Comparison of ENCODE assay signal across 17 cellular contexts in genomic region chr4:168666531-168666930, GRCh38.
DNase-seq lines count a peak whose midpoint lies in the region; ATAC-seq and TF ChIP-seq lines count a peak whose summit lies in the region.
"Had no signal": no experiment of that assay in that cellular context is flagged by ENCODE, and none has a peak within 500 bp of the region (broad histone marks: within the 10 kb centered on the region; RNA-seq: fewer than 3 reads in every experiment).

No MANE protein-coding gene starts in this region.

- H3K79me2 ChIP-seq in hepatocyte = peaks cover 16% of the 10 kb centered on the region

- CTCF ChIA-PET in MCF 10A (lab: Yijun Ruan, JAX) = interaction anchor here (0.9 to 2.0 kb wide), 5 partner anchors 10 to 83 kb away, joined by 3 to 6 read pairs (median 4); no protein-coding TSS in a partner anchor

- H3K4me3 Mint-ChIP-seq in MCF 10A (ENCODE audit: unreplicated experiment) = no peak overlapping the region
- H3K4me3 Mint-ChIP-seq: activated CD8-positive, alpha-beta memory T cell treated with anti-CD3 and anti-CD28 coated beads, Interleukin-2, amount 10 ng/mL, durations not matched to agents 7 days and 5 days had no signal

- no peak overlapping the region for H3K4me3 ChIP-seq in breast epithelium
- no peak overlapping the region for H3K4me3 ChIP-seq in hepatocyte
- H3K4me3 ChIP-seq in vagina = no peak overlapping the region
- H3K4me3 ChIP-seq: HAP-1, lower lobe of right lung, spleen, stomach had no signal

- WGBS in hepatocyte (ENCODE audit: low lambda C conversion rate, missing lambda C conversion rate) = 46% methylated on average over 2 of the region's 2 CpGs

- no peaks in the 10 kb centered on the region for H3K36me3 ChIP-seq in breast epithelium
- H3K36me3 ChIP-seq in hepatocyte (replicated peaks; ENCODE audit: insufficient read depth, low read depth) = no peaks in the 10 kb centered on the region
- H3K36me3 ChIP-seq in vagina = no peaks in the 10 kb centered on the region
- H3K36me3 ChIP-seq: HAP-1, lower lobe of right lung, spleen, stomach had no signal

- H3K4me2 ChIP-seq in hepatocyte = peak overlapping the region; percentile 37

- intact Hi-C loops in MCF 10A (cut with micrococcal nuclease) (no loop called here), breast epithelium (cut with DNase I; ENCODE audit: low total_unique reads) (no loop called here), vagina (cut with DNase I) (no loop called here)

- H3K27ac ChIP-seq in breast epithelium = no peak overlapping the region
- no peak overlapping the region for H3K27ac ChIP-seq in hepatocyte
- peak overlapping the region; percentile 54 for H3K27ac ChIP-seq in vagina
- H3K27ac ChIP-seq: 22Rv1, lower lobe of right lung, spleen, stomach, VCaP had no signal

- H3K4me1 ChIP-seq in breast epithelium = no peaks in the 10 kb centered on the region
- H3K4me1 ChIP-seq in hepatocyte (ENCODE audit: insufficient read depth) = peaks cover 11% of the 10 kb centered on the region
- peaks cover 20% of the 10 kb centered on the region for H3K4me1 ChIP-seq in vagina
- H3K4me1 ChIP-seq: HAP-1, lower lobe of right lung, spleen had no signal

- DNase-seq in MCF 10A (ENCODE audit: unreplicated experiment) (peak; percentile 8), breast epithelium (ENCODE audit: low spot score in 2 of 2) (no peak), amniotic epithelial cell (ENCODE audit: low read depth) (peak; percentile 82), hepatocyte (ENCODE audit: low spot score) (no peak), vagina (ENCODE audit: extremely low spot score in 2 of 2) (no peak), SHP77 treated with DMSO at 0.1 percent for 48 hours (lab: John Stamatoyannopoulos, UW) (no peak)
- no peak for DNase-seq in activated effector memory CD4-positive, alpha-beta T cell treated with anti-CD3 and anti-CD28 coated beads, Interleukin-2, amount 50 U/mL, for 16 hours
- DNase-seq: activated CD8-positive, alpha-beta memory T cell treated with anti-CD3 and anti-CD28 coated beads, Interleukin-2, amount 10 ng/mL, durations not matched to agents 7 days and 5 days; activated naive CD4-positive, alpha-beta T cell treated with Interleukin-2 at 50 U/mL for 16 hours; Calu3; lower lobe of right lung; spleen; stomach had no signal

- BruUV-seq in MCF 10A (replicated peaks; lab: Mats Ljungman, UMichigan) = no TSS peak

- H3K27ac Mint-ChIP-seq in MCF 10A (ENCODE audit: low read depth, unreplicated experiment) = peak overlapping the region; percentile 63
- H3K27ac Mint-ChIP-seq: activated CD8-positive, alpha-beta memory T cell treated with anti-CD3 and anti-CD28 coated beads, Interleukin-2, amount 10 ng/mL, durations not matched to agents 7 days and 5 days had no signal

- H4K20me1 ChIP-seq in hepatocyte (ENCODE audit: insufficient read depth, poor library complexity, severe bottlenecking) = no peaks in the 10 kb centered on the region

- POLR2A ChIA-PET in MCF 10A (lab: Yijun Ruan, JAX) = interaction anchor here (0.7 to 1.3 kb wide), 4 partner anchors 9 to 165 kb away, joined by 3 to 4 read pairs (median 3); no protein-coding TSS in a partner anchor

- H3K4me1 Mint-ChIP-seq in MCF 10A (ENCODE audit: insufficient read depth, unreplicated experiment) = peaks cover 29% of the 10 kb centered on the region
- H3K4me1 Mint-ChIP-seq: activated CD8-positive, alpha-beta memory T cell treated with anti-CD3 and anti-CD28 coated beads, Interleukin-2, amount 10 ng/mL, durations not matched to agents 7 days and 5 days had no signal

- ATAC-seq in HG03159 (IDR thresholded peaks at IDR 0.05; ENCODE audit: unreplicated experiment) = no peak
- ATAC-seq: activated CD8-positive, alpha-beta memory T cell treated with anti-CD3 and anti-CD28 coated beads, Interleukin-2, amount 10 ng/mL, durations not matched to agents 7 days and 5 days; lower lobe of right lung had no signal

- H3K27me3 Mint-ChIP-seq in MCF 10A (ENCODE audit: insufficient read depth, unreplicated experiment) = no peaks in the 10 kb centered on the region

- no peak for TF ChIP-seq CTCF in MCF 10A (IDR thresholded peaks at IDR 0.05; ENCODE audit: unreplicated experiment)
- TF ChIP-seq CTCF in breast epithelium (IDR thresholded peaks at IDR 0.05) = no peak
- TF ChIP-seq CTCF in hepatocyte (IDR thresholded peaks at IDR 0.05; ENCODE audit: poor library complexity) = no peak
- TF ChIP-seq CTCF in vagina (IDR thresholded peaks at IDR 0.05) = no peak

- no peaks in the 10 kb centered on the region for H3K9me2 ChIP-seq in hepatocyte (replicated peaks; ENCODE audit: insufficient read depth)

- no peak for TF ChIP-seq POLR2A in breast epithelium (IDR thresholded peaks at IDR 0.05)
- no peak for TF ChIP-seq POLR2A in vagina (IDR thresholded peaks at IDR 0.05)

- no peak overlapping the region for H2AFZ ChIP-seq in hepatocyte

- H3K9me3 Mint-ChIP-seq in MCF 10A (ENCODE audit: unreplicated experiment) = no peaks in the 10 kb centered on the region

- H3K36me3 Mint-ChIP-seq in MCF 10A (ENCODE audit: insufficient read depth, unreplicated experiment) = peaks cover 11% of the 10 kb centered on the region
- H3K36me3 Mint-ChIP-seq: activated CD8-positive, alpha-beta memory T cell treated with anti-CD3 and anti-CD28 coated beads, Interleukin-2, amount 10 ng/mL, durations not matched to agents 7 days and 5 days had no signal

- H3K9me3 ChIP-seq in breast epithelium (no peaks in the 10 kb centered on the region), hepatocyte (ENCODE audit: low read depth) (no peaks in the 10 kb centered on the region), vagina (no peaks in the 10 kb centered on the region)
- H3K9me3 ChIP-seq: HAP-1, lower lobe of right lung, spleen, stomach had no signal

- H3K27me3 ChIP-seq in breast epithelium = no peaks in the 10 kb centered on the region
- no peaks in the 10 kb centered on the region for H3K27me3 ChIP-seq in hepatocyte
- H3K27me3 ChIP-seq in vagina = no peaks in the 10 kb centered on the region
- H3K27me3 ChIP-seq: spleen, stomach had no signal

Comparison
In these comparisons a context has a peak if more than half of its experiments do, and no peak if none do; other contexts are left out.
1. DNase-seq: peak in MCF 10A (single experiment) and amniotic epithelial cell (single experiment); none in breast epithelium (0 of 2), hepatocyte (single experiment), vagina (0 of 2), SHP77 treated with DMSO at 0.1 percent for 48 hours (single experiment) and activated effector memory CD4-positive, alpha-beta T cell treated with anti-CD3 and anti-CD28 coated beads, Interleukin-2, amount 50 U/mL, for 16 hours (single experiment).